In the genomic region with DNA sequence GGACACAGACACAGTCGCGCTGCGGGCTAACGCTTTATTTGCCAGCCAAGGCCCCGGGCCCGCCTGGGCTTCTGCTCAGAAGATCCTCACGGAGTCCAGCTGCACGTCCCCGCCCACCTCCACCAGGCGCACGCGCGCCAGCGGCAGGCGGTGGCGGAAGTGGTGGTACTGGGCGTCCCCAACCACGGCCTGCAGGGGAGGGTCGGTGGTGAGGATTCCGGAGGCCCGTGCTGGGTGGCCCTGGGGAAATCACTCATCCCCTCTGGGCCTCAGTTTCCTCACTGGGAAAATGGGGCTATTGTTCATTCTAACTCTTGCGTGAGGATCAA, we compare ENCODE assay signal across 16 cellular contexts. TPM values are rescaled to one million over a fixed set of nuclear protein-coding genes. Genes with fewer than 3 reads are reported as not detected.
DNase-seq lines count a peak whose midpoint lies in the region; ATAC-seq, FAIRE-seq and TF ChIP-seq lines count a peak whose summit lies in the region.
"Not testable (repeated sequence)": the region's sequence is repeated elsewhere in the genome, so short reads cannot be mapped to it uniquely, and the experiment has no call there.
"Had no signal": no experiment of that assay in that cellular context is flagged by ENCODE, and none has a peak within 500 bp of the region (broad histone marks: within the 10 kb centered on the region; RNA-seq: fewer than 3 reads in every experiment).

No MANE protein-coding gene starts in this region.

- not testable (repeated sequence) for H3K27ac ChIP-seq in CD4-positive, CD25-positive, alpha-beta regulatory T cell (ENCODE audit: insufficient read depth, low read length, poor library complexity, severe bottlenecking); psoas muscle

- not testable (repeated sequence) for H3K27me3 ChIP-seq in CD4-positive, CD25-positive, alpha-beta regulatory T cell (ENCODE audit: control insufficient read depth, insufficient read depth, low read length); psoas muscle (ENCODE audit: insufficient read depth in 3 of 3, low read length in 2 of 3)

- not testable (repeated sequence) for H3K4me3 Mint-ChIP-seq in CD4-positive, CD25-positive, alpha-beta regulatory T cell; activated CD8-positive, alpha-beta memory T cell treated with anti-CD3 and anti-CD28 coated beads, Interleukin-2, amount 10 ng/mL, durations not matched to agents 7 days and 5 days

- H3K9me3 ChIP-seq in CD4-positive, CD25-positive, alpha-beta regulatory T cell (ENCODE audit: control insufficient read depth in 2 of 2, low read length in 2 of 2); psoas muscle: not testable (repeated sequence)

- H3K36me3 ChIP-seq in CD4-positive, CD25-positive, alpha-beta regulatory T cell (ENCODE audit: control insufficient read depth, insufficient read depth, low read length); psoas muscle (ENCODE audit: insufficient read depth in 1 of 2, low read depth in 1 of 2): not testable (repeated sequence)

- WGBS in psoas muscle, 3 donors, result 11 to 31% (median 31%) methylated on average over 1 of the region's 22 CpGs

- H3K27ac Mint-ChIP-seq in CD4-positive, CD25-positive, alpha-beta regulatory T cell; activated CD8-positive, alpha-beta memory T cell treated with anti-CD3 and anti-CD28 coated beads, Interleukin-2, amount 10 ng/mL, durations not matched to agents 7 days and 5 days: not testable (repeated sequence)

- FAIRE-seq in endometrium (lab: Jason Lieb, UNC), result peak; percentile 54

- not testable (repeated sequence) for H3K9me3 Mint-ChIP-seq in CD4-positive, CD25-positive, alpha-beta regulatory T cell; activated CD8-positive, alpha-beta memory T cell treated with anti-CD3 and anti-CD28 coated beads, Interleukin-2, amount 10 ng/mL, durations not matched to agents 7 days and 5 days (ENCODE audit: low read depth)

- not testable (repeated sequence) for TF ChIP-seq CTCF in psoas muscle (IDR thresholded peaks at IDR 0.05)

- not testable (repeated sequence) for H3K4me3 ChIP-seq in CD4-positive, CD25-positive, alpha-beta regulatory T cell (ENCODE audit: low read depth, low read length); psoas muscle

- H3K4me1 ChIP-seq in CD4-positive, CD25-positive, alpha-beta regulatory T cell (ENCODE audit: control insufficient read depth, insufficient read depth, low read length, poor library complexity, severe bottlenecking), result peaks cover 10% of the 10 kb centered on the region
- H3K4me1 ChIP-seq in psoas muscle, result not testable (repeated sequence)

- H3K36me3 Mint-ChIP-seq in CD4-positive, CD25-positive, alpha-beta regulatory T cell; activated CD8-positive, alpha-beta memory T cell treated with anti-CD3 and anti-CD28 coated beads, Interleukin-2, amount 10 ng/mL, durations not matched to agents 7 days and 5 days: not testable (repeated sequence)

- peak; percentile 68 to 76 for ATAC-seq in CD4-positive, CD25-positive, alpha-beta regulatory T cell (ENCODE audit: low read depth in 2 of 2)
- ATAC-seq in GM19467 (IDR thresholded peaks at IDR 0.05; ENCODE audit: unreplicated experiment) (peak; percentile 59), HG02763 (IDR thresholded peaks at IDR 0.05; ENCODE audit: unreplicated experiment) (peak; percentile 59), HG03460 (IDR thresholded peaks at IDR 0.05; ENCODE audit: unreplicated experiment) (peak; percentile 55), left lobe of liver (peak; percentile 85), psoas muscle (peak; percentile 69 to 86 (median 80))
- peak; percentile 86 for ATAC-seq in activated CD8-positive, alpha-beta memory T cell treated with anti-CD3 and anti-CD28 coated beads, Interleukin-2, amount 10 ng/mL, durations not matched to agents 7 days and 5 days

- not testable (repeated sequence) for H3K27me3 Mint-ChIP-seq in CD4-positive, CD25-positive, alpha-beta regulatory T cell; activated CD8-positive, alpha-beta memory T cell treated with anti-CD3 and anti-CD28 coated beads, Interleukin-2, amount 10 ng/mL, durations not matched to agents 7 days and 5 days

- CTCF ChIA-PET in activated CD8-positive, alpha-beta memory T cell treated with anti-CD3 and anti-CD28 coated beads, Interleukin-2, amount 10 ng/mL, durations not matched to agents 7 days and 5 days (lab: Charles Lee), result interaction anchor here (1.8 kb wide), 1 partner anchor 107 kb away, joined by 12 read pairs; the partner anchor contains the start of gene RINL

- not testable (repeated sequence) for DNase-seq in CD4-positive, CD25-positive, alpha-beta regulatory T cell; activated CD8-positive, alpha-beta memory T cell treated with anti-CD3 and anti-CD28 coated beads, Interleukin-2, amount 10 ng/mL, durations not matched to agents 7 days and 5 days; left lobe of liver (ENCODE audit: low spot score); psoas muscle

- intact Hi-C loops in psoas muscle (cut with DNase I), result not testable (repeated sequence)

- not testable (repeated sequence) for H3K4me1 Mint-ChIP-seq in CD4-positive, CD25-positive, alpha-beta regulatory T cell
- peaks cover 11% of the 10 kb centered on the region for H3K4me1 Mint-ChIP-seq in activated CD8-positive, alpha-beta memory T cell treated with anti-CD3 and anti-CD28 coated beads, Interleukin-2, amount 10 ng/mL, durations not matched to agents 7 days and 5 days

RNA-seq across cellular contexts. Expression of gene LGALS7, which starts 2.4 kb away (rescaled TPM):
- not detected for total RNA-seq in CD4-positive, CD25-positive, alpha-beta regulatory T cell
- not detected for polyA plus RNA-seq in CD4-positive, CD25-positive, alpha-beta regulatory T cell
- total RNA-seq in activated CD8-positive, alpha-beta memory T cell treated with anti-CD3 and anti-CD28 coated beads, Interleukin-2, amount 10 ng/mL, durations not matched to agents 7 days and 5 days, result not detected
- total RNA-seq in left lobe of liver, result not detected
- not detected for total RNA-seq in psoas muscle
- not detected for polyA plus RNA-seq in psoas muscle
- total RNA-seq: A172, ascending aorta, H9, myocyte, osteocyte, right atrium auricular region, ureter had no signal

RNA-seq across cellular contexts. Expression of gene LGALS7B, which starts 18.1 kb away (rescaled TPM):
- total RNA-seq in CD4-positive, CD25-positive, alpha-beta regulatory T cell, result not detected
- not detected for polyA plus RNA-seq in CD4-positive, CD25-positive, alpha-beta regulatory T cell
- not detected for total RNA-seq in activated CD8-positive, alpha-beta memory T cell treated with anti-CD3 and anti-CD28 coated beads, Interleukin-2, amount 10 ng/mL, durations not matched to agents 7 days and 5 days
- not detected for total RNA-seq in left lobe of liver
- total RNA-seq in psoas muscle, result not detected
- polyA plus RNA-seq in psoas muscle, result under 1 TPM in 1 of 3 donors, not detected in 2; 0.91 TPM
- total RNA-seq: A172, ascending aorta, myocyte, osteocyte, ureter had no signal

RNA-seq across cellular contexts. Expression of gene CAPN12, which starts 26.6 kb away (rescaled TPM):
- 6.1 TPM for total RNA-seq in CD4-positive, CD25-positive, alpha-beta regulatory T cell
- 1 to 10 TPM; 1.0 to 2.6 (median 1.9) TPM for polyA plus RNA-seq in CD4-positive, CD25-positive, alpha-beta regulatory T cell
- total RNA-seq in activated CD8-positive, alpha-beta memory T cell treated with anti-CD3 and anti-CD28 coated beads, Interleukin-2, amount 10 ng/mL, durations not matched to agents 7 days and 5 days, result 10 to 100 TPM in 1 of 2 experiments, 1 to 10 TPM in 1; 8.4 to 17.5 TPM
- total RNA-seq in left lobe of liver (30.9 TPM), psoas muscle (under 1 TPM; 0.32 to 0.64 (median 0.52) TPM)
- under 1 TPM; 0.27 to 0.35 (median 0.34) TPM for polyA plus RNA-seq in psoas muscle
- total RNA-seq: A172, ascending aorta, MCF 10A, myocyte, osteocyte had no signal

RNA-seq across cellular contexts. Expression of gene LGALS4, which starts 41.8 kb away (rescaled TPM):
- 2.1 TPM for total RNA-seq in CD4-positive, CD25-positive, alpha-beta regulatory T cell
- polyA plus RNA-seq in CD4-positive, CD25-positive, alpha-beta regulatory T cell, result under 1 TPM in 1 of 4 donors, not detected in 3; 0.10 TPM
- total RNA-seq in activated CD8-positive, alpha-beta memory T cell treated with anti-CD3 and anti-CD28 coated beads, Interleukin-2, amount 10 ng/mL, durations not matched to agents 7 days and 5 days, result 1 to 10 TPM; 1.4 to 2.4 TPM
- total RNA-seq in left lobe of liver (102 TPM), psoas muscle (1 to 10 TPM in 2 of 4 donors, under 1 TPM in 2; 0.62 to 2.0 (median 0.98) TPM)
- polyA plus RNA-seq in psoas muscle, result under 1 TPM; 0.31 to 0.77 (median 0.53) TPM
- total RNA-seq: A172, ascending aorta, MCF 10A, myocyte, osteocyte had no signal
